ENCODE assay signal across 8 cellular contexts in the genomic region with DNA sequence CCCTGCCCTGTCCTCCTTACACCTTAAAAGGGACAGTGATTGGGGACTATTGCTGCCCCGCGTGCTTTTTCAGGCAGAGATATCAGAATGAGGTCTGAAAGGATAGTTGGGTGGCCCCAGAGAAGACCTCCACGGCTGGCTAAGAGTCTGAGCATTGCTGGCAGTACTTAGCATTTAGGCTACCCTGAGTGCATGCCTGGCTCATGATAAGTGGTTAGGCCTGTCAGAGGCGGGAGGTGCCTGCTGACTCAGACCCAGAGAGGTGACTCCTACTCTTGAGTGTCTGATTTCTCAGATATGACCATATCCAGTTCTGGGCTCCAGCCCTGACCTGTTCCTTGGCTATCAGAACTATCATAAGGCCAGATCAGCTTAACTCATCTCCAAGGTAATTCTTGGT.
DNase-seq lines count a peak whose midpoint lies in the region; TF ChIP-seq lines count a peak whose summit lies in the region.

No MANE protein-coding gene starts in this region.

- H2BK15ac ChIP-seq in neuronal stem cell (ENCODE audit: low read length), result no peak overlapping the region

- no peak overlapping the region for H4K8ac ChIP-seq in neuronal stem cell (ENCODE audit: low read depth, low read length)

- no peak overlapping the region for H3K4ac ChIP-seq in neuronal stem cell (ENCODE audit: low read length)

- no peak overlapping the region for H2BK120ac ChIP-seq in neuronal stem cell (ENCODE audit: low read depth, low read length)

- no peaks in the 10 kb centered on the region for H3K27me3 ChIP-seq in neuronal stem cell (ENCODE audit: control insufficient read depth in 3 of 3, insufficient read depth in 3 of 3, low read depth in 1 of 3, low read length in 3 of 3)

- H2AFZ ChIP-seq in neuronal stem cell (ENCODE audit: low read length), result no peak overlapping the region

- H3K9ac ChIP-seq in neuronal stem cell (ENCODE audit: low read depth, low read length, poor library complexity), result no peak overlapping the region

- no peak overlapping the region for H3K23ac ChIP-seq in neuronal stem cell (ENCODE audit: low read depth, low read length, poor library complexity)

- H2BK5ac ChIP-seq in neuronal stem cell (ENCODE audit: low read length), result no peak overlapping the region

- no peaks in the 10 kb centered on the region for H3K79me1 ChIP-seq in neuronal stem cell (ENCODE audit: low read depth, low read length)

- H3K4me2 ChIP-seq in neuronal stem cell (ENCODE audit: insufficient read depth, low read length, poor library complexity, severe bottlenecking), result no peak overlapping the region

- no peak overlapping the region for H3K27ac ChIP-seq in neuronal stem cell (replicated peaks; ENCODE audit: low read length)

- H3K9me3 ChIP-seq in neuronal stem cell (replicated peaks in 1 of 2; ENCODE audit: control insufficient read depth in 2 of 2, insufficient read depth in 1 of 2, low read depth in 1 of 2, low read length in 2 of 2), result no peaks in the 10 kb centered on the region

- peaks cover 11 to 24% of the 10 kb centered on the region in 2 donors for H3K4me1 ChIP-seq in neuronal stem cell (ENCODE audit: control insufficient read depth in 2 of 2, insufficient read depth in 1 of 2, low read depth in 1 of 2, low read length in 2 of 2)

- no peak overlapping the region for H3K18ac ChIP-seq in neuronal stem cell (ENCODE audit: low read length)

- DNase-seq in EH (ENCODE audit: low read depth) (peak; percentile 96), HCEC 1CT (peak; percentile 97), NB4 (ENCODE audit: low read depth) (peak; percentile 33), dedifferentiated amniotic fluid mesenchymal stem cell (ENCODE audit: extremely low spot score) (peak; percentile 82), neuronal stem cell (ENCODE audit: low spot score) (no peak), globus pallidus (ENCODE audit: low spot score) (no peak), NCI-H1694 (lab: John Stamatoyannopoulos, UW) (no peak), GDM1 (lab: John Stamatoyannopoulos, UW) (no peak)

- no peak for TF ChIP-seq CTCF in NB4 (IDR thresholded peaks at IDR 0.05; ENCODE audit: low read depth, low read length)

- no CpG with 5 or more reads among the region's 4 CpGs for WGBS in neuronal stem cell (ENCODE audit: extremely low coverage in 2 of 2, insufficient read length in 2 of 2, insufficient replicate concordance in 1 of 2), 2 donors

- H3K36me3 ChIP-seq in neuronal stem cell (replicated peaks in 1 of 2; ENCODE audit: control insufficient read depth in 2 of 2, insufficient read depth in 2 of 2, low read length in 2 of 2), result no peaks in the 10 kb centered on the region

- TF ChIP-seq POLR2A in NB4 (IDR thresholded peaks at IDR 0.05; ENCODE audit: extremely low read depth, insufficient read length), result no peak

- no peak overlapping the region for H3K14ac ChIP-seq in neuronal stem cell (ENCODE audit: low read length)

- no peak overlapping the region for H4K91ac ChIP-seq in neuronal stem cell (ENCODE audit: low read depth, low read length, poor library complexity)

- no peak overlapping the region for H2AK5ac ChIP-seq in neuronal stem cell (ENCODE audit: low read depth, low read length)

- no peak overlapping the region for H3K4me3 ChIP-seq in NB4 (ENCODE audit: low read depth, low read length)
- H3K4me3 ChIP-seq in neuronal stem cell (ENCODE audit: low read length in 2 of 2), result no peak overlapping the region

- H2BK12ac ChIP-seq in neuronal stem cell (ENCODE audit: low read length), result peak overlapping the region; percentile 7

Comparison
In these comparisons a context has a peak if more than half of its experiments do, and no peak if none do; other contexts are left out.
1. DNase-seq: peak in EH (single experiment), HCEC 1CT (single experiment), NB4 (single experiment) and dedifferentiated amniotic fluid mesenchymal stem cell (single experiment); none in neuronal stem cell (single experiment), globus pallidus (single experiment), NCI-H1694 (single experiment) and GDM1 (single experiment).